1 cellular context compared by ENCODE assay signal in the genomic region with DNA sequence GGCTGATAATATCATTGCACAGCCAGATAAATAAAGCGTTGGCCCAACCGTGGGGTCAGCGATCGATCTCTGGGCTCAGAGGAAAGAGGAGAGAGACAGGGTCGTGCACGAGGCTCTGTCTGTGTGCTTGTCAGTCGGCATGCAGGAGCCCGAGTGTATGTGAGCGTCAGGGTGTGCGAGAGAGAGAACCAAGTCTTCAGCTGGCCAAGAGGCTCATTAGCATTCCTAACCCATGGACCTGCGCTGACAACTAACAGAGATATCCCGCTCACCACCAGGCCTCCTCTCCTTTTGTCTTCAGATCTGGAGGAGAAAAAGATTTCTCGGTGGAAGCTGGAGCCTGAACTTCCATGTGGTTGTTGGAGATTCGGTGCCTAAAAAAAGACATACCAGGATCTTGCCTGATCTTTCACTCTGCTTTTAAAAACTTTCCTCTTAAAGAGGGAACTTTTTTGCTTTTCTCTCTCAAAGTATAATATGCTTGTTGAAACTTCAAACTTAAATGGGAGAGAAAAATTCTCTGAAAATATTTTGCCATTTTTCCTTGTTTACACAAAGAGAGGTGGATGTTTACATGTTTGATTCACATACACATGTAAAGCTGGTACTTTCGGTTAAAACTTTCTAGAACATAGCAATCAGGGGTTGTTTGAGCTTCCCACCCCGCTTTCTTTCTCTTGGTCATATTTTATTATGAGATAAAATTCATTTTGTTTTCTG.
TF ChIP-seq lines count a peak whose summit lies in the region.

No MANE protein-coding gene starts in this region.

TF ChIP-seq in IMR-90, 13 proteins besides CTCF, POLR2A, EP300 and RAD21 (continued from another document):
- TF ChIP-seq MXI1 (IDR thresholded peaks at IDR 0.05; ENCODE audit: borderline replicate concordance, low read depth, low read length) (peak; percentile 56; the same call in 1 of the 2 replicates), MAZ (IDR thresholded peaks at IDR 0.05; ENCODE audit: borderline replicate concordance, low read depth, low read length) (no peak), FOS (IDR thresholded peaks at IDR 0.05; ENCODE audit: low read depth, low read length) (no peak)
